In the genomic region with DNA sequence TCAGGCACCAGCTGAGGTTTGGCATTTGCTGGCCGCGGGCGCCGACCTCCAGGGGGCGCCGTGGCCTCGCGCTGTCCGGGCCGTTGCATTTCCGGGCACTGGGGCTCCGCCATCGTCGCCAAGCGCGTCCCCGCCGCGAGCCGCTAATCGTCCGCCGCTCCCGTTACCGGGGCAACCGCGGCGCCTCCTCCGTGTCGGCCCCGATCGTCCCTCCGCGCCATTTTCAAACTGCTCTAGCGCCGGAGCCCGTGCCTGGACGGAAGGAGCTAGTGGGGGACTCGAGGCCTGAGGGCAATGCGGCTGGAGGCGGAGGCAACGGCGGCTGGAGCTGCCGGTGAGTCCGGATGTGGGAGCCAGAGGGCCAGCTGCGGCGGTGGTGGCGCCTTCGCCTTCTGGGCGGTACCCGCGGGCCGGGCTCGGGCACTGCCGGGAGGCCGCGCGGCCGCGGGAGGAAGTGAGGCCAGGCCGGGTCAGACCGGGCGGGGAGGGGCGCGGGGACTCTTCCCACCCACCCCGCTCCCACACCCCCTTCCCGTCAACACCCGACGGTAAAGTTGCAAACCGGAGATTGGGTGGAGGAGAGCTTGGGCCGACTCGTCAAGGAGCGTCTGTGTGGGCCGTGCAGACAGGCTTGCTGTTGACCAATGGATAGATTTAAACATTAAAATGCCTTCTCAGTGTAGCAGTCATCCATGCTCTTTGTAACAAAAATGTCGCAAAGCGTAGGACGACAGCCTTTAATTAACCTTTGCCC, we compare ENCODE assay signal across 8 cellular contexts. TPM values are rescaled to one million over a fixed set of nuclear protein-coding genes. Genes with fewer than 3 reads are reported as not detected.
DNase-seq lines count a peak whose midpoint lies in the region; ATAC-seq and TF ChIP-seq lines count a peak whose summit lies in the region.

CEP135 (plus strand) TSS at position 220 of the 754 bp plus-strand sequence. CDS start 3,186 bp downstream, outside the sequence.

- POLR2A ChIA-PET in Caco-2 (lab: Charles Lee) = interaction anchor here (0.6 to 2.1 kb wide), 4 partner anchors 189 to 487 kb away, joined by 3 to 9 read pairs (median 6); partner anchors contain the start of genes AASDH, PAICS and PPAT

- DNase-seq in Caco-2 (peak; percentile 92 to 95), HT-29 (ENCODE audit: low spot score) (peak; percentile 93), NK-92 (lab: John Stamatoyannopoulos, UW; ENCODE audit: unreplicated experiment) (peak; percentile 11), lung microvascular endothelial cell (ENCODE audit: low read depth in 2 of 2) (peak; percentile 95 to 97)
- DNase-seq in activated CD8-positive, alpha-beta memory T cell treated with anti-CD3 and anti-CD28 coated beads for 1 hour (ENCODE audit: extremely low read depth in 1 of 2, low read depth in 1 of 2) = peak; percentile 71 to 90
- peak; percentile 86 for DNase-seq in effector CD4-positive, alpha-beta T cell
- peak; percentile 78 to 85 (median 81) for DNase-seq in stimulated activated CD4-positive, alpha-beta T cell treated with anti-CD3 and anti-CD28 coated beads, TNF-alpha, amount 100 ng/mL, for 4 hours (ENCODE audit: low read depth in 3 of 3)

- H3K27me3 ChIP-seq in Caco-2 (replicated peaks; ENCODE audit: control insufficient read depth, insufficient read depth, low read length) = no peaks in the 10 kb centered on the region

- no peaks in the 10 kb centered on the region for H3K9me3 Mint-ChIP-seq in Caco-2 (ENCODE audit: unreplicated experiment)

- H3K4me1 ChIP-seq in Caco-2 = 0 out of 2 replicates have a peak, but pooled peaks cover 10% of the 10 kb centered on the region

- H3K9me3 ChIP-seq in Caco-2 = no peaks in the 10 kb centered on the region

- no peaks in the 10 kb centered on the region for H3K27me3 Mint-ChIP-seq in Caco-2 (ENCODE audit: insufficient read depth, unreplicated experiment)

- peak; percentile 80 to 90 for TF ChIP-seq CTCF in Caco-2 (IDR thresholded peaks at IDR 0.05; ENCODE audit: insufficient read depth in 1 of 2, low read depth in 1 of 2, low read length in 1 of 2, severe bottlenecking in 1 of 2, unreplicated experiment in 1 of 2)

- H3K4me3 Mint-ChIP-seq in Caco-2 (ENCODE audit: unreplicated experiment) = peak within 1 kb of the TSS; percentile 90

- intact Hi-C loops in Caco-2 (cut with micrococcal nuclease; ENCODE audit: unreplicated experiment) = loop anchor here (1.0 to 2.0 kb wide), 5 partner anchors 100 to 596 kb away; partner anchors contain the start of genes AASDH and PAICS

- CTCF ChIA-PET in Caco-2 (lab: Charles Lee) = interaction anchor here (0.6 to 1.5 kb wide), 15 partner anchors 10 to 487 kb away, joined by 3 to 9 read pairs (median 3); partner anchors contain the start of genes AASDH, PAICS and PPAT

- ATAC-seq in GM21360 (IDR thresholded peaks at IDR 0.05; ENCODE audit: unreplicated experiment) = peak; percentile 66

- H3K4me3 ChIP-seq in Caco-2 (ENCODE audit: low read depth, low read length) = peak within 1 kb of the TSS; percentile 85

- peak within 1 kb of the TSS; percentile 93 for H3K27ac Mint-ChIP-seq in Caco-2 (ENCODE audit: unreplicated experiment)

- peaks cover 16% of the 10 kb centered on the region for H3K4me1 Mint-ChIP-seq in Caco-2 (ENCODE audit: low read depth, unreplicated experiment)

- BruUV-seq in Caco-2 (replicated peaks; lab: Mats Ljungman, UMichigan) = no TSS peak

- H3K36me3 Mint-ChIP-seq in Caco-2 (ENCODE audit: insufficient read depth, unreplicated experiment) = peaks cover 6% of the 10 kb centered on the region

- H3K36me3 ChIP-seq in Caco-2 (ENCODE audit: control insufficient read depth, insufficient read depth, low read length) = no peaks in the 10 kb centered on the region

RNA-seq across cellular contexts. Expression of gene CEP135, which starts in this region (rescaled TPM):
- 10.5 and 11.3 TPM in 2 replicates for total RNA-seq in Caco-2 (2022)
- 4.9 and 5.5 TPM in 2 replicates for total RNA-seq in HT-29 (2014; rRNA removed; shearing (Covaris generic))
- 4.1 and 6.5 TPM in 2 replicates for total RNA-seq in lung microvascular endothelial cell

Comparison
In these comparisons a context has a peak if more than half of its experiments do, and no peak if none do; other contexts are left out.
1. Peak in every context shown above with its lines: DNase-seq, ATAC-seq and H3K4me3 ChIP-seq.
2. DNase-seq: peak in every context shown above with its lines; median percentile 96 in lung microvascular endothelial cell; 94 in Caco-2; 93 in HT-29; 86 in effector CD4-positive, alpha-beta T cell; 81 in stimulated activated CD4-positive, alpha-beta T cell treated with anti-CD3 and anti-CD28 coated beads, TNF-alpha, amount 100 ng/mL, for 4 hours; 80 in activated CD8-positive, alpha-beta memory T cell treated with anti-CD3 and anti-CD28 coated beads for 1 hour; 11 in NK-92.